ENCODE assay signal across 29 cellular contexts in the genomic region with DNA sequence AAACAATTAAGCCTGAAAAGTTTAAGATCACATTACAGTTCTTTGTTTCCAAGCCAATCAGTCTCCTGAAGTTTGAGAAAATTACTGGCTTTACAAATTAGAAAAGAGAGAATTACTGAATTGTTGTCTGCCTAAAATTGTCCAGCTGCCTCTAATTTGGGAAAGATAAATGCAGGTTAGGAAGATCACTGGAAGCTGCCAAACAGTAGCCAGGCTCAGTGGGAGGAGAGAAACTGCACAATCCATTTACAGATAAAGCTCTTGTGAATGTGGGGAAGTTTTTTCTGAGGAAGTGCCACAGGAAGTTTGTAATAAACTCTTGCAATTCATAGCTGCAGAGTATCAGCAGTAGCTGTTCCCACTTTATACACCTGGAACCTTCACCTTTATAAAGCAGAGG.
DNase-seq lines count a peak whose midpoint lies in the region; ATAC-seq and TF ChIP-seq lines count a peak whose summit lies in the region.
"Had no signal": no experiment of that assay in that cellular context is flagged by ENCODE, and none has a peak within 500 bp of the region (broad histone marks: within the 10 kb centered on the region; RNA-seq: fewer than 3 reads in every experiment).

No MANE protein-coding gene starts in this region.

- no peaks in the 10 kb centered on the region for H3K36me3 ChIP-seq in PC-3 (ENCODE audit: low read depth, low read length)
- H3K36me3 ChIP-seq: brain microvascular endothelial cell, heart right ventricle had no signal

- H3K27ac Mint-ChIP-seq in endothelial cell (ENCODE audit: unreplicated experiment), result peak overlapping the region; percentile 32
- no peak overlapping the region for H3K27ac Mint-ChIP-seq in activated CD8-positive, alpha-beta T cell treated with anti-CD3 and anti-CD28 coated beads, Interleukin-2, amount 10 ng/mL, durations not matched to agents 7 days and 5 days
- H3K27ac Mint-ChIP-seq: activated CD8-positive, alpha-beta T cell treated with anti-CD3 and anti-CD28 coated beads for 36 hours; CD4-positive, alpha-beta T cell; memory B cell; T-helper 2 cell treated with Interferon-gamma antibody and Interleukin-4, amounts not matched to agents 5 μg/mL and 100 μg/mL, for 36 hours; type B pancreatic cell had no signal

- H3K4me1 Mint-ChIP-seq in endothelial cell (ENCODE audit: unreplicated experiment), result peaks cover 4% of the 10 kb centered on the region
- no peaks in the 10 kb centered on the region for H3K4me1 Mint-ChIP-seq in activated CD8-positive, alpha-beta T cell treated with anti-CD3 and anti-CD28 coated beads, Interleukin-2, amount 10 ng/mL, durations not matched to agents 7 days and 5 days (ENCODE audit: low read depth)
- H3K4me1 Mint-ChIP-seq: memory B cell had no signal

- H3K27ac ChIP-seq in PC-3 (ENCODE audit: low read length), result no peak overlapping the region
- H3K27ac ChIP-seq: brain microvascular endothelial cell, heart right ventricle, RWPE1, SK-N-MC had no signal

- H3K4me2 ChIP-seq in PC-3 (ENCODE audit: low read length), result no peak overlapping the region

- H3K4me3 Mint-ChIP-seq in endothelial cell (ENCODE audit: unreplicated experiment), result no peak overlapping the region
- no peak overlapping the region for H3K4me3 Mint-ChIP-seq in activated CD8-positive, alpha-beta T cell treated with anti-CD3 and anti-CD28 coated beads, Interleukin-2, amount 10 ng/mL, durations not matched to agents 7 days and 5 days
- H3K4me3 Mint-ChIP-seq: activated CD8-positive, alpha-beta T cell treated with anti-CD3 and anti-CD28 coated beads for 36 hours; CD4-positive, alpha-beta T cell; memory B cell; T-helper 2 cell treated with Interferon-gamma antibody and Interleukin-4, amounts not matched to agents 5 μg/mL and 100 μg/mL, for 36 hours; type B pancreatic cell had no signal

- intact Hi-C loops in PC-3 (cut with micrococcal nuclease) (no loop called here), posterior cingulate gyrus (cut with DNase I) (no loop called here)

- DNase-seq in Kasumi-1 (lab: John Stamatoyannopoulos, UW) (peak; percentile 4 to 10), NCI-H2081 (lab: John Stamatoyannopoulos, UW) (peak; percentile 67 to 92), PC-3 (peak; percentile 5), endothelial cell (ENCODE audit: low spot score) (no peak), A172 (ENCODE audit: low spot score) (no peak), posterior cingulate gyrus (no peak)
- DNase-seq in activated CD8-positive, alpha-beta T cell treated with anti-CD3 and anti-CD28 coated beads, Interleukin-2, amount 10 ng/mL, durations not matched to agents 7 days and 5 days, result no peak
- DNase-seq: activated CD8-positive, alpha-beta T cell treated with anti-CD3 and anti-CD28 coated beads for 36 hours; activated gamma-delta T cell treated with Interleukin-2 at 50 U/mL for 16 hours; activated T-cell treated with anti-CD3 and anti-CD28 coated beads, Interleukin-2, amount 50 U/mL, for 1 hour; brain microvascular endothelial cell; CD4-positive, alpha-beta T cell; DMS 273 treated with DMSO at 0.1 percent for 48 hours; effector CD4-positive, alpha-beta T cell; foreskin fibroblast; heart right ventricle; KBM-7; left cardiac atrium; NCI-H187 treated with DMSO at 0.1 percent for 48 hours; occipital lobe; retina; small intestine; stimulated activated CD4-positive, alpha-beta T cell treated with anti-CD3 and anti-CD28 coated beads, Interleukin-1b, Interleukin-23, amount 100 ng/mL, for 48 hours had no signal

- H3K9me2 ChIP-seq in PC-3 (replicated peaks; ENCODE audit: low read length), result no peaks in the 10 kb centered on the region

- no peak for TF ChIP-seq CTCF in PC-3 (conservative IDR thresholded peaks at IDR 0.05; ENCODE audit: low read depth, low read length)
- TF ChIP-seq CTCF in endothelial cell (IDR thresholded peaks at IDR 0.05; ENCODE audit: unreplicated experiment), result no peak

- no peak overlapping the region for H3K4me3 ChIP-seq in PC-3 (ENCODE audit: low read length)
- H3K4me3 ChIP-seq: heart right ventricle, SK-N-MC had no signal

- H3K9ac ChIP-seq in PC-3 (ENCODE audit: low read length), result no peak overlapping the region

- H3K36me3 Mint-ChIP-seq in endothelial cell (ENCODE audit: low read depth, unreplicated experiment), result no peaks in the 10 kb centered on the region
- no peaks in the 10 kb centered on the region for H3K36me3 Mint-ChIP-seq in activated CD8-positive, alpha-beta T cell treated with anti-CD3 and anti-CD28 coated beads, Interleukin-2, amount 10 ng/mL, durations not matched to agents 7 days and 5 days (ENCODE audit: low read depth)
- H3K36me3 Mint-ChIP-seq: memory B cell, type B pancreatic cell had no signal

- H3K9me3 ChIP-seq in PC-3 (ENCODE audit: low read length), result no peaks in the 10 kb centered on the region

- H3K27me3 Mint-ChIP-seq in endothelial cell (ENCODE audit: unreplicated experiment), result no peaks in the 10 kb centered on the region
- no peaks in the 10 kb centered on the region for H3K27me3 Mint-ChIP-seq in activated CD8-positive, alpha-beta T cell treated with anti-CD3 and anti-CD28 coated beads, Interleukin-2, amount 10 ng/mL, durations not matched to agents 7 days and 5 days (ENCODE audit: low read depth)
- H3K27me3 Mint-ChIP-seq: activated CD8-positive, alpha-beta T cell treated with anti-CD3 and anti-CD28 coated beads for 36 hours; CD4-positive, alpha-beta T cell; memory B cell; type B pancreatic cell had no signal

- no peak overlapping the region for H2AFZ ChIP-seq in PC-3 (ENCODE audit: low read length)

- no peaks in the 10 kb centered on the region for H3K9me3 Mint-ChIP-seq in endothelial cell (ENCODE audit: unreplicated experiment)
- no peaks in the 10 kb centered on the region for H3K9me3 Mint-ChIP-seq in activated CD8-positive, alpha-beta T cell treated with anti-CD3 and anti-CD28 coated beads, Interleukin-2, amount 10 ng/mL, durations not matched to agents 7 days and 5 days (ENCODE audit: insufficient read depth)
- H3K9me3 Mint-ChIP-seq: activated CD8-positive, alpha-beta T cell treated with anti-CD3 and anti-CD28 coated beads for 36 hours; CD4-positive, alpha-beta T cell; T-helper 2 cell treated with Interferon-gamma antibody and Interleukin-4, amounts not matched to agents 5 μg/mL and 100 μg/mL, for 36 hours; type B pancreatic cell had no signal

- H4K20me1 ChIP-seq in PC-3 (ENCODE audit: low read length), result no peaks in the 10 kb centered on the region

- no peaks in the 10 kb centered on the region for H3F3A ChIP-seq in PC-3 (ENCODE audit: low read length, unreplicated experiment)

- CTCF ChIA-PET in PC-3 (lab: Charles Lee), result no interaction called here
- CTCF ChIA-PET in activated CD8-positive, alpha-beta T cell treated with anti-CD3 and anti-CD28 coated beads, Interleukin-2, amount 10 ng/mL, durations not matched to agents 7 days and 5 days (lab: Charles Lee), result no interaction called here

- no peaks in the 10 kb centered on the region for H3K27me3 ChIP-seq in PC-3 (ENCODE audit: low read length)
- H3K27me3 ChIP-seq: brain microvascular endothelial cell, heart right ventricle had no signal

- POLR2A ChIA-PET in PC-3 (lab: Charles Lee; ENCODE audit: unreplicated experiment), result no interaction called here
- POLR2A ChIA-PET in activated CD8-positive, alpha-beta T cell treated with anti-CD3 and anti-CD28 coated beads, Interleukin-2, amount 10 ng/mL, durations not matched to agents 7 days and 5 days (lab: Charles Lee), result no interaction called here

- H3K4me1 ChIP-seq in PC-3 (ENCODE audit: insufficient read depth, low read length), result peaks cover 34% of the 10 kb centered on the region
- H3K4me1 ChIP-seq: heart right ventricle had no signal

- no peak for ATAC-seq in PC-3
- ATAC-seq in activated CD8-positive, alpha-beta T cell treated with anti-CD3 and anti-CD28 coated beads, Interleukin-2, amount 10 ng/mL, durations not matched to agents 7 days and 5 days, result no peak
- ATAC-seq in HG02852 (IDR thresholded peaks at IDR 0.05; ENCODE audit: unreplicated experiment), result no peak
- ATAC-seq: activated CD8-positive, alpha-beta T cell treated with anti-CD3 and anti-CD28 coated beads for 36 hours; heart right ventricle; left cardiac atrium had no signal

- H3K79me2 ChIP-seq in PC-3 (ENCODE audit: low read length), result no peaks in the 10 kb centered on the region

- BruUV-seq in PC-3 (replicated peaks; lab: Mats Ljungman, UMichigan), result no TSS peak

Comparison
In these comparisons a context has a peak if more than half of its experiments do, and no peak if none do; other contexts are left out.
1. DNase-seq: peak in Kasumi-1 (2 of 2), NCI-H2081 (2 of 2) and PC-3 (single experiment); none in endothelial cell (single experiment), A172 (single experiment), posterior cingulate gyrus (0 of 10) and activated CD8-positive, alpha-beta T cell treated with anti-CD3 and anti-CD28 coated beads, Interleukin-2, amount 10 ng/mL, durations not matched to agents 7 days and 5 days (single experiment).